In the genomic region with DNA sequence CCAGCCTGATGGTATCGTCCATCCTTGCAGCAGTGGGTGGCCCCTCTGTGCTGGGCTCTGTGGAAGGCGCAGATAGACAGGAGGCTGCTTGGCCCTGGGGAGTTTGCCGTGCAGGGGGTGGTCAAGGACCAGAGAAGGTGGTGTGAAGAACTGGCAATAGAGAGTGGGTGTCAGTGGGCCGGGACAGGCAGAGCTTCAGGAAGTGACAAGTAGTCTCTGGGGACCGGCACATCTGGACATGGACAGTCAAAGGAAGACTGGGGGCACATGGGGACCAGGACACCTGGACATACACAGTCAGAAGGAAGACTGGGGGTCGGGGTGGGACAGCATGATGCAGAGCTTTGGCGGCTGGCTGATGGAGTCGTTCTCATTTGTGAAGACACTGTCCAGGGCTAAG, we compare ENCODE assay signal across 28 cellular contexts.
"Had no signal": no experiment of that assay in that cellular context is flagged by ENCODE, and none has a peak within 500 bp of the region (broad histone marks: within the 10 kb centered on the region; RNA-seq: fewer than 3 reads in every experiment).

No MANE protein-coding gene starts in this region.

- DNase-seq: hippocampal formation; kidney; left colon; left ventricle myocardium inferior; mesendoderm; midbrain; mucosa of descending colon; naive thymus-derived CD4-positive, alpha-beta T cell; nucleus accumbens; posterior cingulate gyrus; retina; right cardiac atrium; small intestine; stimulated activated CD4-positive, alpha-beta T cell treated with anti-CD3 and anti-CD28 coated beads, Interleukin-1b, Interleukin-23, amount 100 ng/mL, for 48 hours; stimulated activated CD4-positive, alpha-beta T cell treated with anti-CD3 and anti-CD28 coated beads, Interleukin-2, amount 100 ng/mL, for 48 hours; stimulated activated CD4-positive, alpha-beta T cell treated with anti-CD3 and anti-CD28 coated beads, Interleukin-4, amount 100 ng/mL, for 4 hours; stimulated activated CD8-positive, alpha-beta memory T cell treated with anti-CD3 and anti-CD28 coated beads, Interleukin-4, amount 100 ng/mL, for 48 hours; stimulated activated naive CD4-positive, alpha-beta T cell treated with Interleukin-2 at 50 U/mL for 16 hours; stimulated activated naive CD8-positive, alpha-beta T cell treated with anti-CD3 and anti-CD28 coated beads, Interleukin-15, amount 100 ng/mL, for 72 hours; substantia nigra had no signal

- H3K9me3 ChIP-seq: mucosa of descending colon, pancreas, prostate gland, tibial nerve, vagina had no signal

- H3K9me3 Mint-ChIP-seq: natural killer cell treated with Interleukin-12 subunit alpha and Interleukin-12 subunit beta and Interleukin-15 and Interleukin-18, amount 100 ng/mL, for 72 hours; stimulated activated memory B cell treated with anti-CD40 and anti-IgM and Interleukin-4, amounts not matched to agents 10 μg/mL and 1 μg/mL and 100 μg/mL, for 72 hours; stimulated activated naive CD8-positive, alpha-beta T cell treated with anti-CD3 and anti-CD28 coated beads, Interleukin-15, amount 100 ng/mL, for 72 hours; type B pancreatic cell had no signal

- H3K4me3 ChIP-seq: left ventricle myocardium inferior, lung, mucosa of descending colon, pancreas, prostate gland, tibial nerve, vagina had no signal

- H3K4me1 ChIP-seq: left ventricle myocardium inferior, pancreas, prostate gland, tibial nerve, vagina had no signal

- H3K27me3 Mint-ChIP-seq: natural killer cell treated with Interleukin-12 subunit alpha and Interleukin-12 subunit beta and Interleukin-15 and Interleukin-18, amount 100 ng/mL, for 72 hours; stimulated activated memory B cell treated with anti-CD40 and anti-IgM and Interleukin-4, amounts not matched to agents 10 μg/mL and 1 μg/mL and 100 μg/mL, for 72 hours; type B pancreatic cell had no signal

- H3K4me1 Mint-ChIP-seq: stimulated activated memory B cell treated with anti-CD40 and anti-IgM and Interleukin-4, amounts not matched to agents 10 μg/mL and 1 μg/mL and 100 μg/mL, for 72 hours; stimulated activated naive CD8-positive, alpha-beta T cell treated with anti-CD3 and anti-CD28 coated beads, Interleukin-15, amount 100 ng/mL, for 72 hours had no signal

- H3K36me3 Mint-ChIP-seq: naive thymus-derived CD4-positive, alpha-beta T cell; natural killer cell treated with Interleukin-12 subunit alpha and Interleukin-12 subunit beta and Interleukin-15 and Interleukin-18, amount 100 ng/mL, for 72 hours; stimulated activated memory B cell treated with anti-CD40 and anti-IgM and Interleukin-4, amounts not matched to agents 10 μg/mL and 1 μg/mL and 100 μg/mL, for 72 hours had no signal

- H3K27ac ChIP-seq: left ventricle myocardium inferior, pancreas, prostate gland, tibial nerve, vagina had no signal

- H3K27ac Mint-ChIP-seq: naive thymus-derived CD4-positive, alpha-beta T cell; stimulated activated memory B cell treated with anti-CD40 and anti-IgM and Interleukin-4, amounts not matched to agents 10 μg/mL and 1 μg/mL and 100 μg/mL, for 72 hours; stimulated activated naive CD8-positive, alpha-beta T cell treated with anti-CD3 and anti-CD28 coated beads, Interleukin-15, amount 100 ng/mL, for 72 hours; type B pancreatic cell had no signal

- H3K27me3 ChIP-seq: pancreas, tibial nerve, vagina had no signal

- H3K36me3 ChIP-seq: pancreas, prostate gland, vagina had no signal

- H3K4me3 Mint-ChIP-seq: naive thymus-derived CD4-positive, alpha-beta T cell; natural killer cell treated with Interleukin-12 subunit alpha and Interleukin-12 subunit beta and Interleukin-15 and Interleukin-18, amount 100 ng/mL, for 72 hours; stimulated activated memory B cell treated with anti-CD40 and anti-IgM and Interleukin-4, amounts not matched to agents 10 μg/mL and 1 μg/mL and 100 μg/mL, for 72 hours; stimulated activated naive CD8-positive, alpha-beta T cell treated with anti-CD3 and anti-CD28 coated beads, Interleukin-15, amount 100 ng/mL, for 72 hours; type B pancreatic cell had no signal
